Comparison of ENCODE assay signal across 26 cellular contexts in the genomic region with DNA sequence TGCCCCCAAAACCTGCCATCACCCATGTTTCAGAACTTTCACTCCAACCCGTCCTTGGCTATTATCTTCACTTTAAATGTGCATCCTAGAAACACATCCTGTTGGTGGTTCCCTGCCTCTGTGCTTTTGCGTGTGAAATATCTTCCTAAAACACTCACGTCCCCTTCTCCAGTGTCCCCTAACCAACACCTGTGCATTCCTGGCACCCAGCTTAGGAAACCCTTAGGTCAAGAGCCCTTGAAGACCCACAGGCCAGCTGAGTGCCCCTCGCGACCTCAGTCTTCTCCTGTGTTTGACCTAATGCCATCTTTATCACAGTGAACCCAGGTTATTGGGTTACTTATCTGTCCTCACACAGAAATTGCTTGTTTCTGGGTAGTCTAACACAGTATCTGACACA.
"Had no signal": no experiment of that assay in that cellular context is flagged by ENCODE, and none has a peak within 500 bp of the region (broad histone marks: within the 10 kb centered on the region; RNA-seq: fewer than 3 reads in every experiment).

No MANE protein-coding gene starts in this region.

- H3K4me3 ChIP-seq: coronary artery, gastrocnemius medialis, heart left ventricle had no signal

- H3K4me3 Mint-ChIP-seq: activated CD4-positive, alpha-beta memory T cell treated with anti-CD3 and anti-CD28 coated beads for 36 hours; activated CD8-positive, alpha-beta T cell treated with anti-CD3 and anti-CD28 coated beads, Interleukin-2, amount 10 ng/mL, durations not matched to agents 7 days and 5 days; activated naive CD8-positive, alpha-beta T cell; activated T-cell treated with anti-CD3 and anti-CD28 coated beads, Interleukin-2, amount 50 U/mL, for 4 hours; activated T-helper 17 cell treated with anti-CD3 and anti-CD28 coated beads, Interleukin-2, amount 50 U/mL, for 72 hours; central memory CD8-positive, alpha-beta T cell; dendritic cell treated with granulocyte-macrophage colony-stimulating factor and Interleukin-4, amounts not matched to agents 40 ng/mL and 50 ng/mL, for 4 days; WTC11 had no signal

- H3K9me3 Mint-ChIP-seq: activated T-cell treated with anti-CD3 and anti-CD28 coated beads, Interleukin-2, amount 50 U/mL, for 4 hours; central memory CD8-positive, alpha-beta T cell had no signal

- H3K27me3 Mint-ChIP-seq: activated CD4-positive, alpha-beta memory T cell treated with anti-CD3 and anti-CD28 coated beads for 36 hours; activated naive CD8-positive, alpha-beta T cell; activated T-helper 17 cell treated with anti-CD3 and anti-CD28 coated beads, Interleukin-2, amount 50 U/mL, for 72 hours; dendritic cell treated with granulocyte-macrophage colony-stimulating factor and Interleukin-4, amounts not matched to agents 40 ng/mL and 50 ng/mL, for 4 days had no signal

- H3K4me1 ChIP-seq: gastrocnemius medialis, heart left ventricle had no signal

- H3K9me3 ChIP-seq: gastrocnemius medialis had no signal

- H3K36me3 ChIP-seq: brain microvascular endothelial cell, gastrocnemius medialis, heart left ventricle had no signal

- H3K4me1 Mint-ChIP-seq: activated T-helper 17 cell treated with anti-CD3 and anti-CD28 coated beads, Interleukin-2, amount 50 U/mL, for 72 hours; central memory CD8-positive, alpha-beta T cell had no signal

- H3K27ac Mint-ChIP-seq: activated CD4-positive, alpha-beta memory T cell treated with anti-CD3 and anti-CD28 coated beads for 36 hours; activated CD8-positive, alpha-beta T cell treated with anti-CD3 and anti-CD28 coated beads, Interleukin-2, amount 10 ng/mL, durations not matched to agents 7 days and 5 days; activated naive CD8-positive, alpha-beta T cell; activated T-helper 17 cell treated with anti-CD3 and anti-CD28 coated beads, Interleukin-2, amount 50 U/mL, for 72 hours; dendritic cell treated with granulocyte-macrophage colony-stimulating factor and Interleukin-4, amounts not matched to agents 40 ng/mL and 50 ng/mL, for 4 days; WTC11 had no signal

- H3K27ac ChIP-seq: brain microvascular endothelial cell, coronary artery, foreskin keratinocyte, gastrocnemius medialis, heart left ventricle, VCaP had no signal

- H3K27me3 ChIP-seq: brain microvascular endothelial cell, foreskin keratinocyte, gastrocnemius medialis had no signal

- ATAC-seq: activated CD8-positive, alpha-beta T cell treated with anti-CD3 and anti-CD28 coated beads, Interleukin-2, amount 10 ng/mL, durations not matched to agents 7 days and 5 days; activated T-cell treated with anti-CD3 and anti-CD28 coated beads, Interleukin-2, amount 50 U/mL, for 4 hours; activated T-helper 17 cell treated with anti-CD3 and anti-CD28 coated beads, Interleukin-2, amount 50 U/mL, for 72 hours; esophagus mucosa; foreskin keratinocyte; gastrocnemius medialis; heart left ventricle; WTC11 had no signal

- H3K36me3 Mint-ChIP-seq: activated CD4-positive, alpha-beta memory T cell treated with anti-CD3 and anti-CD28 coated beads for 36 hours; activated naive CD8-positive, alpha-beta T cell; WTC11 had no signal

- DNase-seq: activated CD4-positive, alpha-beta memory T cell treated with anti-CD3 and anti-CD28 coated beads for 36 hours; activated CD4-positive, alpha-beta T cell treated with anti-CD3 and anti-CD28 coated beads for 1 hour; activated CD4-positive, alpha-beta T cell treated with anti-CD3 and anti-CD28 coated beads for 4 hours; activated CD8-positive, alpha-beta T cell treated with anti-CD3 and anti-CD28 coated beads, Interleukin-2, amount 10 ng/mL, durations not matched to agents 7 days and 5 days; activated effector memory CD4-positive, alpha-beta T cell treated with Interleukin-2 at 50 U/mL for 16 hours; activated gamma-delta T cell treated with Interleukin-2 at 50 U/mL for 16 hours; activated naive CD4-positive, alpha-beta T cell treated with anti-CD3 and anti-CD28 coated beads, Interleukin-2, amount 50 U/mL, for 16 hours; activated naive CD4-positive, alpha-beta T cell treated with Interleukin-2 at 50 U/mL for 16 hours; activated T-cell treated with anti-CD3 and anti-CD28 coated beads, Interleukin-2, amount 50 U/mL, for 4 hours; amniotic stem cell; anterior cingulate cortex; brain microvascular endothelial cell; effector CD8-positive, alpha-beta T cell; foreskin keratinocyte; gastrocnemius medialis; glutamatergic neuron; heart left ventricle; T-helper 2 cell had no signal
